In genomic region chr16:74101390-74101789, GRCh38 we compare ENCODE assay signal across 17 cellular contexts.
"Had no signal": no experiment of that assay in that cellular context is flagged by ENCODE, and none has a peak within 500 bp of the region (broad histone marks: within the 10 kb centered on the region; RNA-seq: fewer than 3 reads in every experiment).

No MANE protein-coding gene starts in this region.

- DNase-seq: effector memory CD8-positive, alpha-beta T cell; erythroblast; foreskin keratinocyte; head of caudate nucleus; kidney glomerular epithelial cell; naive B cell; nucleus accumbens; ovary; right cardiac atrium; stimulated activated CD4-positive, alpha-beta T cell treated with anti-CD3 and anti-CD28 coated beads, Interleukin-2, amount 100 ng/mL, for 48 hours; stimulated activated CD8-positive, alpha-beta memory T cell treated with anti-CD3 and anti-CD28 coated beads, Interleukin-4, amount 100 ng/mL, for 48 hours; stimulated activated naive CD8-positive, alpha-beta T cell treated with anti-CD3 and anti-CD28 coated beads, Interleukin-15, Interleukin-2, amounts not matched to agents 100 U/mL and 50 U/mL, for 24 hours; thyroid gland had no signal

- H3K27me3 ChIP-seq: foreskin keratinocyte, hepatocyte, ovary, suprapubic skin, thyroid gland had no signal

- ATAC-seq: effector memory CD8-positive, alpha-beta T cell; foreskin keratinocyte; right cardiac atrium; stimulated activated effector memory CD8-positive, alpha-beta T cell treated with anti-CD3 and anti-CD28 coated beads, Interleukin-12 subunit alpha, Interleukin-12 subunit beta, amount 100 ng/mL, for 72 hours; stimulated activated naive CD8-positive, alpha-beta T cell treated with anti-CD3 and anti-CD28 coated beads, Interleukin-15, Interleukin-2, amounts not matched to agents 100 U/mL and 50 U/mL, for 24 hours had no signal

- H3K9me3 ChIP-seq: ovary, suprapubic skin, thyroid gland had no signal

- H3K4me1 ChIP-seq: foreskin keratinocyte, suprapubic skin, thyroid gland had no signal

- H3K4me3 ChIP-seq: hepatocyte, ovary, smooth muscle cell, suprapubic skin, thyroid gland had no signal

- H3K36me3 ChIP-seq: ovary, suprapubic skin, thyroid gland had no signal

- H3K27ac ChIP-seq: foreskin keratinocyte, hepatocyte, ovary, suprapubic skin, thyroid gland had no signal
